Comparison of ENCODE assay signal across 8 cellular contexts in genomic region chr6:106975699-106976032, GRCh38. TPM values are rescaled to one million over a fixed set of nuclear protein-coding genes. Genes with fewer than 3 reads are reported as not detected.
A peak's percentile ranks its signal among the peaks of the same experiment; 100 is the strongest.
DNase-seq lines count a peak whose midpoint lies in the region; ATAC-seq and TF ChIP-seq lines count a peak whose summit lies in the region.

No MANE protein-coding gene starts in this region.

- H3K36me3 ChIP-seq in mesenchymal stem cell (ENCODE audit: control insufficient read depth in 1 of 2, insufficient read depth in 2 of 2, low read depth in 1 of 2, low read length in 2 of 2) = no peaks in the 10 kb centered on the region

- H2AFZ ChIP-seq in mesenchymal stem cell (ENCODE audit: low read depth, low read length) = no peak overlapping the region

- no peak overlapping the region for H4K8ac ChIP-seq in mesenchymal stem cell (ENCODE audit: low read length)

- H3K4me1 Mint-ChIP-seq in HFFc6 (ENCODE audit: low read depth) = 0 out of 2 replicates have a peak, but pooled peaks cover 7% of the 10 kb centered on the region

- no peak overlapping the region for H3K9ac ChIP-seq in mesenchymal stem cell (ENCODE audit: low read length)

- H3K4me2 ChIP-seq in mesenchymal stem cell (ENCODE audit: low read length, poor library complexity, severe bottlenecking) = peak overlapping the region; percentile 81

- no peak overlapping the region for H3K27ac ChIP-seq in mesenchymal stem cell (ENCODE audit: low read length, poor library complexity, severe bottlenecking)

- H3K27ac Mint-ChIP-seq in HFFc6 = no peak overlapping the region

- H2BK5ac ChIP-seq in mesenchymal stem cell (ENCODE audit: low read depth, low read length, poor library complexity, severe bottlenecking) = no peak overlapping the region

- H3K4me3 Mint-ChIP-seq in HFFc6 = peak overlapping the region; percentile 64

- H3K4ac ChIP-seq in mesenchymal stem cell (ENCODE audit: low read depth in 1 of 2, low read length in 2 of 2) = no peak overlapping the region

- no peak overlapping the region for H2BK12ac ChIP-seq in mesenchymal stem cell (ENCODE audit: low read length in 2 of 2)

- H3K36me3 Mint-ChIP-seq in HFFc6 (ENCODE audit: low read depth) = no peaks in the 10 kb centered on the region

- peaks cover 20% of the 10 kb centered on the region for H3K4me1 ChIP-seq in mesenchymal stem cell (ENCODE audit: control insufficient read depth, insufficient read depth, low read depth, low read length)

- no peaks in the 10 kb centered on the region for H3K9me3 ChIP-seq in mesenchymal stem cell (ENCODE audit: control insufficient read depth, low read length)

- ATAC-seq in omental fat pad (ENCODE audit: low FRiP score) = no peak

- peak overlapping the region; percentile 24; the same call in 1 of the 2 replicates for H3K4me3 ChIP-seq in AG10803 (ENCODE audit: low read length)
- peak overlapping the region; percentile 58 to 80 for H3K4me3 ChIP-seq in mesenchymal stem cell (ENCODE audit: insufficient read depth in 1 of 2, low read depth in 1 of 2, low read length in 2 of 2)

- H2BK120ac ChIP-seq in mesenchymal stem cell (ENCODE audit: low read depth, low read length) = no peak overlapping the region

- H3K14ac ChIP-seq in mesenchymal stem cell (ENCODE audit: low read length in 2 of 2) = no peak overlapping the region

- peaks cover 45% of the 10 kb centered on the region for H3K27me3 Mint-ChIP-seq in HFFc6 (ENCODE audit: insufficient read depth)

- H3K79me1 ChIP-seq in mesenchymal stem cell (replicated peaks; ENCODE audit: low read length, poor library complexity, severe bottlenecking) = peaks cover 10% of the 10 kb centered on the region

- TF ChIP-seq CTCF in AG10803 (conservative IDR thresholded peaks at IDR 0.05; ENCODE audit: low read length) (no peak), HFFc6 (IDR thresholded peaks at IDR 0.05) (no peak), omental fat pad (IDR thresholded peaks at IDR 0.05) (no peak)

- H3K9me3 Mint-ChIP-seq in HFFc6 = no peaks in the 10 kb centered on the region

- no peak for DNase-seq in AG10803 (ENCODE audit: low read depth)
- DNase-seq in HFFc6 = no peak
- DNase-seq in astrocyte of the hippocampus (ENCODE audit: low read depth, low spot score) = peak; percentile 51
- peak; percentile 17 for DNase-seq in mesenchymal stem cell
- DNase-seq in HUDEP-2 (lab: John Stamatoyannopoulos, UW; ENCODE audit: unreplicated experiment in 76 of 76) = no peak
- no peak for DNase-seq in stimulated activated CD8-positive, alpha-beta memory T cell treated with anti-CD3 and anti-CD28 coated beads, Interleukin-4, amount 100 ng/mL, for 48 hours
- DNase-seq in activated T-cell treated with anti-CD3 and anti-CD28 coated beads, Interleukin-2, amount 50 U/mL, for 1 hour = no peak
- no peak for DNase-seq in omental fat pad (ENCODE audit: low spot score)

- no peak overlapping the region for H4K91ac ChIP-seq in mesenchymal stem cell (ENCODE audit: low read length)

- WGBS in mesenchymal stem cell = under 1% methylated on average over 14 of the region's 17 CpGs

- no peak overlapping the region for H3K18ac ChIP-seq in mesenchymal stem cell (ENCODE audit: low read depth in 1 of 2, low read length in 2 of 2)

- H3K27me3 ChIP-seq in mesenchymal stem cell (ENCODE audit: control insufficient read depth in 1 of 2, insufficient read depth in 1 of 2, low read length in 2 of 2) = peaks cover 34 to 52% of the 10 kb centered on the region in 2 experiments

- H2AK5ac ChIP-seq in mesenchymal stem cell (ENCODE audit: low read length, severe bottlenecking) = no peak overlapping the region

- H2BK15ac ChIP-seq in mesenchymal stem cell (ENCODE audit: low read depth, poor library complexity, severe bottlenecking) = no peak overlapping the region

- no peak overlapping the region for H3K23ac ChIP-seq in mesenchymal stem cell (ENCODE audit: low read length in 2 of 2)

RNA-seq across cellular contexts. Expression of gene CD24, which starts 1.1 kb away (rescaled TPM):
- total RNA-seq in HFFc6 (2021; fragmentation: NEBNext Ultra II Directional; extraction: Animal tissue kit (Norgen Biotek cat#: 25700)) = under 1 TPM in 2 of 6 experiments, not detected in 4; 0.11 to 0.19 TPM
- 59.5 TPM for polyA plus RNA-seq in mesenchymal stem cell (2013, experiment 1 of 2)
- 58.8 TPM for polyA plus RNA-seq in mesenchymal stem cell (2013, experiment 2 of 2)
- total RNA-seq in omental fat pad = 10 to 100 TPM in 1 of 4 donors, under 1 TPM in 3; 0.37 to 12.9 (median 0.73) TPM

RNA-seq across cellular contexts. Expression of gene MTRES1, which starts 52.3 kb away (rescaled TPM):
- total RNA-seq in HFFc6 (2021; fragmentation: NEBNext Ultra II Directional; extraction: Animal tissue kit (Norgen Biotek cat#: 25700)) = 10 to 100 TPM; 17.0 to 22.7 (median 18.2) TPM
- 25.7 TPM for polyA plus RNA-seq in mesenchymal stem cell (2013, experiment 1 of 2)
- polyA plus RNA-seq in mesenchymal stem cell (2013, experiment 2 of 2) = 26.0 TPM
- 10 to 100 TPM; 10.2 to 17.3 (median 13.2) TPM for total RNA-seq in omental fat pad

Comparison
In these comparisons a context has a peak if more than half of its experiments do, and no peak if none do; other contexts are left out.
1. DNase-seq: peak in astrocyte of the hippocampus (single experiment) and mesenchymal stem cell (single experiment); none in AG10803 (single experiment), HFFc6 (single experiment), HUDEP-2 (0 of 76), stimulated activated CD8-positive, alpha-beta memory T cell treated with anti-CD3 and anti-CD28 coated beads, Interleukin-4, amount 100 ng/mL, for 48 hours (single experiment), activated T-cell treated with anti-CD3 and anti-CD28 coated beads, Interleukin-2, amount 50 U/mL, for 1 hour (single experiment) and omental fat pad (single experiment).